Comparison of ENCODE assay signal across 16 cellular contexts in the genomic region with DNA sequence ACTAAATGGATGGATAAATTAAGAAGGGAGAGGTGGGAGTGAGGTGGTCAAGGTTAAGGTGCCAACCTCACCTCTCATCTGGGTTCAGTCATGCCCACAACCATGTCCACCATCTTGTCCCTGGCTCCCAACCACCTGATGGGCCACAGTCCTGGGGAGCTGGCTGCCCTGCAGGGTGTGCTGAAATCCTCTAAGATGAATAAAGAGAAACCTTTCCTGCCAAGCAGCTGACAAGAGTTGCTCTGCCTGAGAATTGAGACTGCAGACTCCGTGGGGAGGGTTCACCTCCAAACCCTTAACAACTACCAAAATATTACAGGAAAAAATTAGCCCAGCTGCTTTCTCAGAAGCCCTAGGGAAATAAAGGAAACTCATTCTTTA. TPM values are rescaled to one million over a fixed set of nuclear protein-coding genes. Genes with fewer than 3 reads are reported as not detected.
A peak's percentile ranks its signal among the peaks of the same experiment; 100 is the strongest.
DNase-seq lines count a peak whose midpoint lies in the region; ATAC-seq and TF ChIP-seq lines count a peak whose summit lies in the region.
"Had no signal": no experiment of that assay in that cellular context is flagged by ENCODE, and none has a peak within 500 bp of the region (broad histone marks: within the 10 kb centered on the region; RNA-seq: fewer than 3 reads in every experiment).

No MANE protein-coding gene starts in this region.

- no peak overlapping the region for H4K12ac ChIP-seq in trophoblast cell (ENCODE audit: low read depth, low read length)

- no peak for TF ChIP-seq CTCF in HFFc6 (IDR thresholded peaks at IDR 0.05)

- H2BK120ac ChIP-seq in trophoblast cell (ENCODE audit: insufficient read depth, low read length, poor library complexity): no peak overlapping the region

- H3K27me3 Mint-ChIP-seq in CD4-positive, CD25-positive, alpha-beta regulatory T cell: no peaks in the 10 kb centered on the region
- no peaks in the 10 kb centered on the region; the same call in 1 of the 2 replicates for H3K27me3 Mint-ChIP-seq in HFFc6 (ENCODE audit: insufficient read depth)
- no peaks in the 10 kb centered on the region for H3K27me3 Mint-ChIP-seq in dendritic cell treated with granulocyte-macrophage colony-stimulating factor and Interleukin-4, amounts not matched to agents 40 ng/mL and 50 ng/mL, for 4 days
- H3K27me3 Mint-ChIP-seq: activated CD4-positive, alpha-beta T cell treated with anti-CD3 and anti-CD28 coated beads, Interleukin-2, amount 10 ng/mL, durations not matched to agents 7 days and 5 days; stimulated activated naive CD8-positive, alpha-beta T cell treated with anti-CD3 and anti-CD28 coated beads, Interleukin-15, amount 100 ng/mL, for 72 hours had no signal

- no peaks in the 10 kb centered on the region for H3K9me3 ChIP-seq in CD4-positive, CD25-positive, alpha-beta regulatory T cell (ENCODE audit: control insufficient read depth in 2 of 2, low read length in 2 of 2)
- peaks cover 2% of the 10 kb centered on the region for H3K9me3 ChIP-seq in trophoblast cell (ENCODE audit: insufficient read depth, low read depth, low read length)

- H3K23ac ChIP-seq in trophoblast cell (ENCODE audit: low read length): no peak overlapping the region

- no peak overlapping the region for H2AFZ ChIP-seq in trophoblast cell (ENCODE audit: insufficient read depth, low read length, poor library complexity)

- no peak overlapping the region for H3K9ac ChIP-seq in trophoblast cell (ENCODE audit: low read length)

- H3K4ac ChIP-seq in trophoblast cell (ENCODE audit: low read depth, low read length): no peak overlapping the region

- WGBS in trophoblast cell (ENCODE audit: extremely low coverage, insufficient coverage, insufficient read length): no CpG with 5 or more reads among the region's 1 CpG

- no peaks in the 10 kb centered on the region for H3K4me1 ChIP-seq in CD4-positive, CD25-positive, alpha-beta regulatory T cell (ENCODE audit: control insufficient read depth, insufficient read depth, low read length, poor library complexity, severe bottlenecking)
- peaks cover 5 to 10% of the 10 kb centered on the region in 2 experiments for H3K4me1 ChIP-seq in trophoblast cell (ENCODE audit: control insufficient read depth in 1 of 2, insufficient read depth in 2 of 2, low read length in 2 of 2)

- peak overlapping the region; percentile 46 to 65 (median 63) for H3K27ac Mint-ChIP-seq in CD4-positive, CD25-positive, alpha-beta regulatory T cell
- peak overlapping the region; percentile 84 for H3K27ac Mint-ChIP-seq in HFFc6
- peak overlapping the region; percentile 81 for H3K27ac Mint-ChIP-seq in dendritic cell treated with granulocyte-macrophage colony-stimulating factor and Interleukin-4, amounts not matched to agents 40 ng/mL and 50 ng/mL, for 4 days
- H3K27ac Mint-ChIP-seq: activated CD4-positive, alpha-beta T cell treated with anti-CD3 and anti-CD28 coated beads, Interleukin-2, amount 10 ng/mL, durations not matched to agents 7 days and 5 days had no signal

- intact Hi-C loops in dendritic cell treated with granulocyte-macrophage colony-stimulating factor and Interleukin-4, amounts not matched to agents 40 ng/mL and 50 ng/mL, for 4 days (cut with micrococcal nuclease): no loop called here

- H4K8ac ChIP-seq in trophoblast cell (ENCODE audit: low read depth, low read length): no peak overlapping the region

- POLR2A ChIA-PET in HEK293T (lab: Yijun Ruan, JAX): interaction anchor here (0.8 to 2.6 kb wide), 4 partner anchors 9 to 760 kb away, joined by 3 to 8 read pairs (median 4); partner anchors contain the start of genes GPN2 and IFI6

- no peak overlapping the region for H3K14ac ChIP-seq in trophoblast cell (ENCODE audit: low read length)

- H3K4me2 ChIP-seq in trophoblast cell (ENCODE audit: low read length): no peak overlapping the region

- H4K91ac ChIP-seq in trophoblast cell (ENCODE audit: low read depth, low read length): no peak overlapping the region

- no peaks in the 10 kb centered on the region for H3K79me2 ChIP-seq in trophoblast cell (ENCODE audit: control insufficient read depth, insufficient read depth, low read length, poor library complexity)

- no peaks in the 10 kb centered on the region for H3K36me3 Mint-ChIP-seq in CD4-positive, CD25-positive, alpha-beta regulatory T cell
- no peaks in the 10 kb centered on the region for H3K36me3 Mint-ChIP-seq in HFFc6 (ENCODE audit: low read depth)
- no peaks in the 10 kb centered on the region for H3K36me3 Mint-ChIP-seq in dendritic cell treated with granulocyte-macrophage colony-stimulating factor and Interleukin-4, amounts not matched to agents 40 ng/mL and 50 ng/mL, for 4 days (ENCODE audit: low read depth)
- H3K36me3 Mint-ChIP-seq: CD8-positive, alpha-beta T cell had no signal

- no peaks in the 10 kb centered on the region for H3K36me3 ChIP-seq in CD4-positive, CD25-positive, alpha-beta regulatory T cell (ENCODE audit: control insufficient read depth, insufficient read depth, low read length)
- H3K36me3 ChIP-seq in trophoblast cell (ENCODE audit: control insufficient read depth in 1 of 2, insufficient read depth in 2 of 2, low read length in 2 of 2): no peaks in the 10 kb centered on the region

- no peak overlapping the region for H3K27ac ChIP-seq in CD4-positive, CD25-positive, alpha-beta regulatory T cell (ENCODE audit: insufficient read depth, low read length, poor library complexity, severe bottlenecking)
- no peak overlapping the region for H3K27ac ChIP-seq in trophoblast cell (ENCODE audit: low read depth, low read length)

- H3K4me3 ChIP-seq in CD4-positive, CD25-positive, alpha-beta regulatory T cell (ENCODE audit: low read depth, low read length): no peak overlapping the region
- H3K4me3 ChIP-seq in trophoblast cell (ENCODE audit: low read depth, low read length): no peak overlapping the region

- no peaks in the 10 kb centered on the region for H3K27me3 ChIP-seq in CD4-positive, CD25-positive, alpha-beta regulatory T cell (ENCODE audit: control insufficient read depth, insufficient read depth, low read length)
- H3K27me3 ChIP-seq in trophoblast cell (ENCODE audit: insufficient read depth, low read length): no peaks in the 10 kb centered on the region

- H2AK5ac ChIP-seq in trophoblast cell (ENCODE audit: low read length): no peak overlapping the region

- ATAC-seq in CD4-positive, CD25-positive, alpha-beta regulatory T cell (ENCODE audit: low read depth in 2 of 2): no peak
- ATAC-seq: CD8-positive, alpha-beta T cell; stimulated activated naive CD8-positive, alpha-beta T cell treated with anti-CD3 and anti-CD28 coated beads, Interleukin-15, amount 100 ng/mL, for 72 hours had no signal

- no peak overlapping the region for H3K18ac ChIP-seq in trophoblast cell (ENCODE audit: low read length)

- no peak overlapping the region for H2BK5ac ChIP-seq in trophoblast cell (ENCODE audit: low read depth, low read length, poor library complexity)

- peaks cover 0 to 11% (median 8%) of the 10 kb centered on the region in 4 donors for H3K4me1 Mint-ChIP-seq in CD4-positive, CD25-positive, alpha-beta regulatory T cell
- peaks cover 28% of the 10 kb centered on the region for H3K4me1 Mint-ChIP-seq in HFFc6 (ENCODE audit: low read depth)
- peaks cover 37% of the 10 kb centered on the region for H3K4me1 Mint-ChIP-seq in dendritic cell treated with granulocyte-macrophage colony-stimulating factor and Interleukin-4, amounts not matched to agents 40 ng/mL and 50 ng/mL, for 4 days (ENCODE audit: low read depth)

- H3K9me3 Mint-ChIP-seq in CD4-positive, CD25-positive, alpha-beta regulatory T cell: no peaks in the 10 kb centered on the region
- no peaks in the 10 kb centered on the region for H3K9me3 Mint-ChIP-seq in HFFc6
- no peaks in the 10 kb centered on the region for H3K9me3 Mint-ChIP-seq in dendritic cell treated with granulocyte-macrophage colony-stimulating factor and Interleukin-4, amounts not matched to agents 40 ng/mL and 50 ng/mL, for 4 days
- H3K9me3 Mint-ChIP-seq: activated CD4-positive, alpha-beta T cell treated with anti-CD3 and anti-CD28 coated beads, Interleukin-2, amount 10 ng/mL, durations not matched to agents 7 days and 5 days; CD8-positive, alpha-beta T cell; stimulated activated naive CD8-positive, alpha-beta T cell treated with anti-CD3 and anti-CD28 coated beads, Interleukin-15, amount 100 ng/mL, for 72 hours had no signal

- no peak for DNase-seq in CD4-positive, CD25-positive, alpha-beta regulatory T cell
- DNase-seq in HFFc6 (no peak), trophoblast cell (no peak), midbrain (lab: John Stamatoyannopoulos, UW) (no peak), NCI-H748 (lab: John Stamatoyannopoulos, UW; ENCODE audit: unreplicated experiment) (no peak), HEK293T (ENCODE audit: extremely low spot score) (no peak)
- DNase-seq: activated CD4-positive, alpha-beta T cell treated with anti-CD3 and anti-CD28 coated beads, Interleukin-2, amount 10 ng/mL, durations not matched to agents 7 days and 5 days; activated gamma-delta T cell treated with Interleukin-2 at 50 U/mL for 16 hours; CD8-positive, alpha-beta T cell; erythroblast; NCI-H1048; NCI-H2227 treated with DMSO at 0.1 percent for 48 hours; stimulated activated CD4-positive, alpha-beta T cell treated with anti-CD3 and anti-CD28 coated beads, Interleukin-4, amount 100 ng/mL, for 1 hour; stimulated activated naive CD8-positive, alpha-beta T cell treated with anti-CD3 and anti-CD28 coated beads, Interleukin-15, amount 100 ng/mL, for 72 hours had no signal

- H2BK12ac ChIP-seq in trophoblast cell (ENCODE audit: low read length): peak overlapping the region; percentile 41

- no peaks in the 10 kb centered on the region for H3K79me1 ChIP-seq in trophoblast cell (ENCODE audit: low read length)

- CTCF ChIA-PET in HEK293T (lab: Yijun Ruan, JAX): interaction anchor here (0.6 to 1.8 kb wide), 2 partner anchors 13 to 837 kb away, joined by 4 to 9 read pairs; no protein-coding TSS in a partner anchor

- no peak overlapping the region for H3K4me3 Mint-ChIP-seq in CD4-positive, CD25-positive, alpha-beta regulatory T cell
- no peak overlapping the region for H3K4me3 Mint-ChIP-seq in HFFc6
- H3K4me3 Mint-ChIP-seq in dendritic cell treated with granulocyte-macrophage colony-stimulating factor and Interleukin-4, amounts not matched to agents 40 ng/mL and 50 ng/mL, for 4 days: no peak overlapping the region
- H3K4me3 Mint-ChIP-seq: activated CD4-positive, alpha-beta T cell treated with anti-CD3 and anti-CD28 coated beads, Interleukin-2, amount 10 ng/mL, durations not matched to agents 7 days and 5 days; CD8-positive, alpha-beta T cell had no signal

RNA-seq across cellular contexts. Expression of gene FGR, which starts 15.2 kb away (rescaled TPM):
- total RNA-seq in CD4-positive, CD25-positive, alpha-beta regulatory T cell: 0.15 TPM
- polyA plus RNA-seq in CD4-positive, CD25-positive, alpha-beta regulatory T cell: under 1 TPM; 0.20 to 0.87 (median 0.33) TPM
- not detected for total RNA-seq in HFFc6 (2021; fragmentation: NEBNext Ultra II Directional; extraction: Animal tissue kit (Norgen Biotek cat#: 25700))
- 0.04 TPM in 1 of 2 replicates, not detected in the other for polyA plus RNA-seq in trophoblast cell (2013)
- total RNA-seq: activated CD4-positive, alpha-beta T cell treated with anti-CD3 and anti-CD28 coated beads, Interleukin-2, amount 10 ng/mL, durations not matched to agents 7 days and 5 days; HT-29 had no signal

RNA-seq across cellular contexts. Expression of gene IFI6, which starts 21.9 kb away (rescaled TPM):
- total RNA-seq in CD4-positive, CD25-positive, alpha-beta regulatory T cell: 49.7 TPM
- polyA plus RNA-seq in CD4-positive, CD25-positive, alpha-beta regulatory T cell: 100 to 1,000 TPM; 152 to 199 (median 181) TPM
- 10 to 100 TPM; 16.7 to 23.8 (median 20.5) TPM for total RNA-seq in HFFc6 (2021; fragmentation: NEBNext Ultra II Directional; extraction: Animal tissue kit (Norgen Biotek cat#: 25700))
- polyA plus RNA-seq in trophoblast cell (2013): 107 and 108 TPM in 2 replicates

RNA-seq across cellular contexts. Expression of gene AHDC1, which starts 46.2 kb away (rescaled TPM):
- total RNA-seq in CD4-positive, CD25-positive, alpha-beta regulatory T cell: 26.2 TPM
- 1 to 10 TPM in 1 of 4 donors, under 1 TPM in 3; 0.07 to 1.4 (median 0.50) TPM for polyA plus RNA-seq in CD4-positive, CD25-positive, alpha-beta regulatory T cell
- 10 to 100 TPM; 30.7 to 53.2 (median 34.7) TPM for total RNA-seq in HFFc6 (2021; fragmentation: NEBNext Ultra II Directional; extraction: Animal tissue kit (Norgen Biotek cat#: 25700))
- polyA plus RNA-seq in trophoblast cell (2013): 37.4 and 37.5 TPM in 2 replicates
